8 cellular contexts compared by ENCODE assay signal in genomic region chr19:7197760-7198696, GRCh38.
DNase-seq lines count a peak whose midpoint lies in the region; ATAC-seq lines count a peak whose summit lies in the region.

No MANE protein-coding gene starts in this region.

- DNase-seq in AML-193 (lab: John Stamatoyannopoulos, UW), result peak; percentile 78 to 83
- DNase-seq in NCI-H226, result peak; percentile 89
- DNase-seq in activated CD4-positive, alpha-beta T cell treated with anti-CD3 and anti-CD28 coated beads for 4 hours, result peak; percentile 85 to 89
- DNase-seq in stimulated activated CD4-positive, alpha-beta T cell treated with anti-CD3 and anti-CD28 coated beads, Interleukin-1b, Interleukin-23, amount 100 ng/mL, for 1 hour (ENCODE audit: low read depth in 2 of 2), result peak; percentile 70 to 80

- H3K27ac ChIP-seq in cingulate gyrus (ENCODE audit: low read depth, low read length), result peak overlapping the region; percentile 93
- peak overlapping the region; percentile 90 for H3K27ac ChIP-seq in layer of hippocampus (ENCODE audit: low read depth, low read length)

- no peaks in the 10 kb centered on the region for H3K27me3 ChIP-seq in layer of hippocampus (ENCODE audit: control insufficient read depth, insufficient read depth, low read length)

- ATAC-seq in GM18909 (IDR thresholded peaks at IDR 0.05; ENCODE audit: poor library complexity, unreplicated experiment) (peak; percentile 88), HG03159 (IDR thresholded peaks at IDR 0.05; ENCODE audit: unreplicated experiment) (peak; percentile 80)

Comparison
In these comparisons a context has a peak if more than half of its experiments do, and no peak if none do; other contexts are left out.
1. Peak in every context shown above with its lines: DNase-seq, ATAC-seq and H3K27ac ChIP-seq.